ENCODE assay signal across 8 cellular contexts in genomic region chr1:85581802-85582686, GRCh38. TPM values are rescaled to one million over a fixed set of nuclear protein-coding genes. Genes with fewer than 3 reads are reported as not detected.
A peak's percentile ranks its signal among the peaks of the same experiment; 100 is the strongest.
DNase-seq lines count a peak whose midpoint lies in the region; TF ChIP-seq lines count a peak whose summit lies in the region.

No MANE protein-coding gene starts in this region.

- peaks cover 30 to 33% of the 10 kb centered on the region in 2 donors for H3K36me3 ChIP-seq in ascending aorta
- peaks cover 27% of the 10 kb centered on the region for H3K36me3 ChIP-seq in iPS-20b (ENCODE audit: insufficient read depth, low read depth, low read length)

- H3K4me3 ChIP-seq in ascending aorta: peak overlapping the region; percentile 62 to 88
- peak overlapping the region; percentile 85 for H3K4me3 ChIP-seq in iPS-20b (ENCODE audit: low read length)

- H3K27ac ChIP-seq in ascending aorta (peak overlapping the region; percentile 92 to 96), iPS-20b (ENCODE audit: low read length) (no peak overlapping the region), temporal lobe (ENCODE audit: low read depth, low read length) (peak overlapping the region; percentile 85)

- peak overlapping the region; percentile 90 for H3K9ac ChIP-seq in iPS-20b (ENCODE audit: low read depth, low read length)

- peak; percentile 1 to 48 (median 10) for TF ChIP-seq CTCF in ascending aorta (IDR thresholded peaks at IDR 0.05)

- DNase-seq in NCI-H524 (lab: John Stamatoyannopoulos, UW) (peak; percentile 2 to 6), NCI-H524 treated with DMSO at 0.1 percent for 48 hours (lab: John Stamatoyannopoulos, UW) (no peak), ascending aorta (ENCODE audit: low spot score in 2 of 2) (no peak), GM19238 (ENCODE audit: insufficient read length, low spot score) (no peak), LoVo (ENCODE audit: low spot score) (no peak)
- DNase-seq in stimulated activated CD4-positive, alpha-beta T cell treated with anti-CD3 and anti-CD28 coated beads, Interleukin-4, amount 100 ng/mL, for 1 hour: no peak

- H3K9me3 ChIP-seq in ascending aorta: no peaks in the 10 kb centered on the region
- H3K9me3 ChIP-seq in iPS-20b (ENCODE audit: insufficient read depth, low read depth, low read length): no peaks in the 10 kb centered on the region

- intact Hi-C loops in ascending aorta (cut with DNase I): loop anchor here (2.0 to 5.0 kb wide), 2 partner anchors 45 to 117 kb away; partner anchors contain the start of gene DDAH1

- no peaks in the 10 kb centered on the region for H3K27me3 ChIP-seq in ascending aorta
- peaks cover 27% of the 10 kb centered on the region for H3K27me3 ChIP-seq in iPS-20b (ENCODE audit: insufficient read depth, low read length)

- H3K4me1 ChIP-seq in ascending aorta: peaks cover 0 to 3% of the 10 kb centered on the region in 2 donors
- H3K4me1 ChIP-seq in iPS-20b (ENCODE audit: insufficient read depth, low read length): peaks cover 48% of the 10 kb centered on the region

RNA-seq across cellular contexts. Expression of gene CCN1, which starts 1.5 kb away (rescaled TPM):
- total RNA-seq in ascending aorta (933 TPM), temporal lobe (11.1 TPM)

Comparison
In these comparisons a context has a peak if more than half of its experiments do, and no peak if none do; other contexts are left out.
1. DNase-seq: peak in NCI-H524 (2 of 2); none in NCI-H524 treated with DMSO at 0.1 percent for 48 hours (single experiment), ascending aorta (0 of 2), GM19238 (single experiment), LoVo (single experiment) and stimulated activated CD4-positive, alpha-beta T cell treated with anti-CD3 and anti-CD28 coated beads, Interleukin-4, amount 100 ng/mL, for 1 hour (single experiment).
2. RNA of gene CCN1, which starts 1.5 kb away (total RNA-seq): 933 TPM in ascending aorta (single experiment); 11.1 TPM in temporal lobe (single experiment); every median in the first group is over 10 times any median in the second.